Comparison of ENCODE assay signal across 19 cellular contexts in the genomic region with DNA sequence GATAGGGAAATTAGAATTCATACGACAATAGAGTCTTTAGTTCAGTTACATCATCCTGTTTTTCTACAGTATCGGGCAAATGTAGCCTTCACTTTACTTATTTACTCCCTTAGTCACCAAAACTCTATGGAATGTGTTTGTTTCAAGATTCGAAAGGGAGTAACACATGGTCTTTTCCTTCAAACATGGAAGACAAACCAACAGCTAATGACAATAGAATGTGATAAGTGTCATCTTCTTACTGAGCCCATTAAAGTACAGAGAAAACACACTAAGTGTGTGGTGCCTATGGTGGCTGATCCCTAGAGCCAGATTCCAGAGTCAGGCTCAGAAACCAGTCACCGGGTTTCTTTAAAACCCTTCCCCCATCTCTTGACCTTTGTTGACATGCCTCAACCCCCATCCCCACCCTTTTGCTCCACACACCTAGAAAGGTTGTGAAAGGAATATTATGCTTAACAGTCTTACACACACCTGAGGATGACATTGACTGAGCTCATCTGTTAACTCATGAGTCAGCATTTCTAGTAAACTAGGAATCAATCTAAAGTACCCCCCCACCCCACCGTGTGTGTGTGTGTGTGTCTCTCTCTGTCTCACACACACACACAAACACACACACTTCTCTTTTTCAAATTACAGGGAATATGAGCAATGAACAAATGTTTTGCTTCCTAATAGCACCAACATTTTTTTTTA.
DNase-seq lines count a peak whose midpoint lies in the region; ATAC-seq and TF ChIP-seq lines count a peak whose summit lies in the region.
"Had no signal": no experiment of that assay in that cellular context is flagged by ENCODE, and none has a peak within 500 bp of the region (broad histone marks: within the 10 kb centered on the region; RNA-seq: fewer than 3 reads in every experiment).

No MANE protein-coding gene starts in this region.

- H3K4me1 ChIP-seq in SK-N-SH (ENCODE audit: control insufficient read depth in 1 of 2, insufficient read depth in 2 of 2, low read depth in 1 of 2, low read length in 1 of 2) (peaks cover 19 to 38% of the 10 kb centered on the region in 2 experiments; a peak in 3 of 4 replicates), RWPE2 (ENCODE audit: insufficient read depth, poor library complexity, severe bottlenecking) (peaks cover 2% of the 10 kb centered on the region), OCI-LY7 (ENCODE audit: insufficient read depth, low read length, poor library complexity, severe bottlenecking) (no peaks in the 10 kb centered on the region)
- H3K4me1 ChIP-seq: esophagus squamous epithelium, upper lobe of right lung had no signal

- DNase-seq in SK-N-SH (no peak), RWPE2 (ENCODE audit: low spot score) (no peak), fibroblast of pulmonary artery (ENCODE audit: low read depth) (peak; percentile 56), progenitor cell of endocrine pancreas (ENCODE audit: low spot score, unreplicated experiment) (no peak), OCI-LY7 (ENCODE audit: low spot score) (no peak)
- no peak for DNase-seq in activated effector memory CD4-positive, alpha-beta T cell treated with anti-CD3 and anti-CD28 coated beads, Interleukin-2, amount 50 U/mL, for 16 hours
- DNase-seq: activated CD4-positive, alpha-beta T cell treated with anti-CD3 and anti-CD28 coated beads for 4 hours; activated naive CD8-positive, alpha-beta T cell treated with anti-CD3 and anti-CD28 coated beads, Interleukin-2, amount 50 U/mL, for 24 hours; activated T-cell treated with anti-CD3 and anti-CD28 coated beads, Interleukin-2, amount 50 U/mL, for 1 hour; esophagus squamous epithelium; GOT3; sigmoid colon; stimulated activated naive B cell treated with anti-CD40 and anti-IgM and Interleukin-4, amounts not matched to agents 10 μg/mL and 1 μg/mL and 100 μg/mL, for 72 hours; upper lobe of right lung had no signal

- H3K27me3 ChIP-seq in SK-N-SH (ENCODE audit: insufficient read depth) (no peaks in the 10 kb centered on the region), RWPE2 (ENCODE audit: insufficient read depth, poor library complexity, severe bottlenecking) (no peaks in the 10 kb centered on the region)
- H3K27me3 ChIP-seq: esophagus squamous epithelium, neural progenitor cell, sigmoid colon, upper lobe of right lung had no signal

- H3K79me2 ChIP-seq in SK-N-SH (ENCODE audit: insufficient read depth): no peaks in the 10 kb centered on the region
- H3K79me2 ChIP-seq in OCI-LY7 (ENCODE audit: insufficient read depth, low read depth, low read length): no peaks in the 10 kb centered on the region

- peaks cover 7% of the 10 kb centered on the region for H3K36me3 Mint-ChIP-seq in progenitor cell of endocrine pancreas (ENCODE audit: insufficient read depth)
- H3K36me3 Mint-ChIP-seq: neural progenitor cell; stimulated activated naive B cell treated with anti-CD40 and anti-IgM and Interleukin-4, amounts not matched to agents 10 μg/mL and 1 μg/mL and 100 μg/mL, for 72 hours had no signal

- H3K36me3 ChIP-seq in SK-N-SH (replicated peaks in 1 of 2; ENCODE audit: control insufficient read depth in 1 of 2, insufficient read depth in 2 of 2, low read length in 1 of 2) (peaks cover 0 to 17% of the 10 kb centered on the region in 2 experiments), RWPE2 (ENCODE audit: low read depth) (no peaks in the 10 kb centered on the region), OCI-LY7 (ENCODE audit: insufficient read depth, low read length) (no peaks in the 10 kb centered on the region)
- H3K36me3 ChIP-seq: esophagus squamous epithelium, neural progenitor cell, sigmoid colon, upper lobe of right lung had no signal

- peak overlapping the region; percentile 29 for H3K4me3 Mint-ChIP-seq in progenitor cell of endocrine pancreas (ENCODE audit: low read depth)
- H3K4me3 Mint-ChIP-seq: activated naive CD8-positive, alpha-beta T cell treated with anti-CD3 and anti-CD28 coated beads, Interleukin-2, amount 50 U/mL, for 24 hours; dendritic cell treated with granulocyte-macrophage colony-stimulating factor and Interleukin-4, amounts not matched to agents 40 ng/mL and 50 ng/mL, for 4 days; neural progenitor cell; stimulated activated naive B cell treated with anti-CD40 and anti-IgM and Interleukin-4, amounts not matched to agents 10 μg/mL and 1 μg/mL and 100 μg/mL, for 72 hours had no signal

- H4K20me1 ChIP-seq in SK-N-SH (ENCODE audit: insufficient read depth) (no peaks in the 10 kb centered on the region), OCI-LY7 (ENCODE audit: insufficient read depth, low read length) (no peaks in the 10 kb centered on the region)

- WGBS in SK-N-SH (ENCODE audit: low lambda C conversion rate): 83% methylated on average over 5 of the region's 5 CpGs

- no TSS peak for BruUV-seq in OCI-LY7 (replicated peaks; lab: Mats Ljungman, UMichigan)

- ATAC-seq in SK-N-SH treated with all-trans-retinoic acid at 6 μM for 48 hours: no peak
- ATAC-seq in RWPE2 (ENCODE audit: low read depth): peak; percentile 46
- ATAC-seq in GM19395 (IDR thresholded peaks at IDR 0.05; ENCODE audit: unreplicated experiment): no peak
- ATAC-seq: activated naive CD8-positive, alpha-beta T cell treated with anti-CD3 and anti-CD28 coated beads, Interleukin-2, amount 50 U/mL, for 24 hours; upper lobe of right lung had no signal

- H3K4me3 ChIP-seq in SK-N-SH (ENCODE audit: low read depth in 2 of 2, low read length in 1 of 2) (no peak overlapping the region), RWPE2 (ENCODE audit: severe bottlenecking) (no peak overlapping the region), fibroblast of pulmonary artery (replicated peaks; ENCODE audit: low read depth, low read length) (no peak overlapping the region), OCI-LY7 (ENCODE audit: low read depth, low read length, poor library complexity, severe bottlenecking) (no peak overlapping the region)
- H3K4me3 ChIP-seq: esophagus squamous epithelium, neural progenitor cell, sigmoid colon, upper lobe of right lung had no signal

- TF ChIP-seq CTCF in SK-N-SH (IDR thresholded peaks at IDR 0.05) (no peak), RWPE2 (IDR thresholded peaks at IDR 0.05; ENCODE audit: poor library complexity, severe bottlenecking) (no peak), fibroblast of pulmonary artery (IDR thresholded peaks at IDR 0.05; ENCODE audit: low read length, missing control alignments) (no peak), progenitor cell of endocrine pancreas (IDR thresholded peaks at IDR 0.05; ENCODE audit: unreplicated experiment) (no peak), OCI-LY7 (conservative IDR thresholded peaks at IDR 0.05; ENCODE audit: low read length) (no peak)

- H3K9ac ChIP-seq in SK-N-SH: no peak overlapping the region
- H3K9ac ChIP-seq: neural progenitor cell had no signal

- POLR2A ChIA-PET in SK-N-SH (lab: Yijun Ruan, JAX) (no interaction called here), OCI-LY7 (lab: Charles Lee) (interaction anchor here (0.6 kb wide), 1 partner anchor 44 kb away, joined by 3 read pairs; no protein-coding TSS in a partner anchor)

- H3K9me3 ChIP-seq in SK-N-SH: peaks cover 3% of the 10 kb centered on the region; the same call in 1 of the 2 replicates
- H3K9me3 ChIP-seq in RWPE2 (ENCODE audit: severe bottlenecking): no peaks in the 10 kb centered on the region
- no peaks in the 10 kb centered on the region for H3K9me3 ChIP-seq in OCI-LY7 (ENCODE audit: low read length)
- H3K9me3 ChIP-seq: esophagus squamous epithelium, upper lobe of right lung had no signal

- CTCF ChIA-PET in SK-N-SH (lab: Yijun Ruan, JAX) (interaction anchor here (1.4 to 1.9 kb wide), 2 partner anchors 8 to 290 kb away, joined by 4 to 5 read pairs; no protein-coding TSS in a partner anchor), OCI-LY7 (lab: Charles Lee; ENCODE audit: unreplicated experiment) (no interaction called here)

- TF ChIP-seq EP300 in SK-N-SH (IDR thresholded peaks at IDR 0.05; ENCODE audit: borderline replicate concordance in 1 of 2, low read depth in 1 of 2, low read length in 1 of 2): no peak

- H3K4me2 ChIP-seq in SK-N-SH (no peak overlapping the region), OCI-LY7 (ENCODE audit: low read length) (no peak overlapping the region)
- H3K4me2 ChIP-seq: neural progenitor cell had no signal

- H3F3A ChIP-seq in SK-N-SH (replicated peaks; ENCODE audit: insufficient read depth): peaks cover 22% of the 10 kb centered on the region

- H3K4me1 Mint-ChIP-seq in progenitor cell of endocrine pancreas (ENCODE audit: low read depth): peaks cover 33% of the 10 kb centered on the region

- no peaks in the 10 kb centered on the region for H3K9me2 ChIP-seq in SK-N-SH
- no peaks in the 10 kb centered on the region for H3K9me2 ChIP-seq in OCI-LY7 (ENCODE audit: insufficient read depth, low read length)

- no peaks in the 10 kb centered on the region for H3K27me3 Mint-ChIP-seq in progenitor cell of endocrine pancreas
- H3K27me3 Mint-ChIP-seq: dendritic cell treated with granulocyte-macrophage colony-stimulating factor and Interleukin-4, amounts not matched to agents 40 ng/mL and 50 ng/mL, for 4 days; stimulated activated naive B cell treated with anti-CD40 and anti-IgM and Interleukin-4, amounts not matched to agents 10 μg/mL and 1 μg/mL and 100 μg/mL, for 72 hours had no signal

- intact Hi-C loops in OCI-LY7 (cut with micrococcal nuclease; ENCODE audit: unreplicated experiment): no loop called here

- H3K9me3 Mint-ChIP-seq in progenitor cell of endocrine pancreas (ENCODE audit: low read depth): peaks cover 21% of the 10 kb centered on the region

- H2AFZ ChIP-seq in SK-N-SH (ENCODE audit: low read depth) (0 out of 2 replicates have a peak overlapping the region, but pooled peaks have one; percentile 2), OCI-LY7 (ENCODE audit: low read length) (no peak overlapping the region)
- H2AFZ ChIP-seq: neural progenitor cell had no signal

- no peak for TF ChIP-seq RAD21 in SK-N-SH (IDR thresholded peaks at IDR 0.05; ENCODE audit: low read length)

- H3K27ac Mint-ChIP-seq in progenitor cell of endocrine pancreas: peak overlapping the region; percentile 47
- H3K27ac Mint-ChIP-seq: activated naive CD8-positive, alpha-beta T cell treated with anti-CD3 and anti-CD28 coated beads, Interleukin-2, amount 50 U/mL, for 24 hours; dendritic cell treated with granulocyte-macrophage colony-stimulating factor and Interleukin-4, amounts not matched to agents 40 ng/mL and 50 ng/mL, for 4 days; neural progenitor cell; stimulated activated naive B cell treated with anti-CD40 and anti-IgM and Interleukin-4, amounts not matched to agents 10 μg/mL and 1 μg/mL and 100 μg/mL, for 72 hours had no signal

- peak overlapping the region; percentile 72 to 75; a peak in 3 of 4 replicates for H3K27ac ChIP-seq in SK-N-SH (ENCODE audit: low read depth in 2 of 2, low read length in 1 of 2)
- H3K27ac ChIP-seq in RWPE2 (ENCODE audit: poor library complexity, severe bottlenecking): no peak overlapping the region
- H3K27ac ChIP-seq in OCI-LY7 (ENCODE audit: low read depth, low read length, poor library complexity, severe bottlenecking): no peak overlapping the region
- H3K27ac ChIP-seq: 22Rv1, esophagus squamous epithelium, neural progenitor cell, sigmoid colon, upper lobe of right lung had no signal

TF ChIP-seq in SK-N-SH, 30 proteins besides CTCF, POLR2A, EP300 and RAD21 (continues in another document):
- TF ChIP-seq TEAD4 (IDR thresholded peaks at IDR 0.05; ENCODE audit: borderline replicate concordance, insufficient read depth) (no peak), FOXM1 (IDR thresholded peaks at IDR 0.05; ENCODE audit: low read depth) (no peak)

TF ChIP-seq in SK-N-SH treated with all-trans-retinoic acid at 6 μM for 48 hours, 23 proteins besides CTCF, POLR2A, EP300 and RAD21:
- no peak for TF ChIP-seq CSDC2 (CRISPR knock-in tag; IDR thresholded peaks at IDR 0.05)
- TF ChIP-seq SNAI2 (CRISPR knock-in tag; IDR thresholded peaks at IDR 0.05): no peak
TF ChIP-seq in SK-N-SH treated with all-trans-retinoic acid at 6 μM for 48 hours: peak in this region for 0.

Comparison
In these comparisons a context has a peak if more than half of its experiments do, and no peak if none do; other contexts are left out.
1. H3K27ac ChIP-seq: peak in SK-N-SH (2 of 2); none in RWPE2 (single experiment) and OCI-LY7 (single experiment).